Comparison of ENCODE assay signal across 2 cellular contexts in the genomic region with DNA sequence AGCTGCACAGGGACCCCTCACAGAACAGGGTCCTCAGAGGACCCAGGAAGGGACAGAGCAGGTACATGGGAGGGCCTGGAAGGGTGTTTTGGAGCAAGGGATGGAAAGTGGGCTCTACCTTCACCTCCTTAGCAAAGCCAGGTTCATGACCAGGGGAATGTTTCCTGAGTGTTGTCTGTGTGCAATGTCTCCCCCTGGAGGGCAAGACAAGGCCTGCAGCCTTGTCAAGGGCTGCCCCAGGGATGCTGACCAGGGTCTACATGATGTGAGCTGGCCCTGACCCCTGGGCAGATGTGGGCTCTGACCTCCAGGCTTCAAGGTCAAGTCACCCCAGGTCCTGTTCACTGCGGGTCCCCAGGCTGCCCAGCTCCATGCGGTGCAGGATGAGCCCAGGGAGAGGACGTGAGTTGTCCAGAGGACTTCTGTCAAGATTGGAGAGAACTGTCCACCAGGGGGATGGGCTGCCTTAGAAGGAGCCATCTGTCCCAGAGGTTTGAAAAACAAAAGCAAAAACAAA.
TF ChIP-seq lines count a peak whose summit lies in the region.

No MANE protein-coding gene starts in this region.

TF ChIP-seq in IMR-90, 13 proteins besides CTCF, POLR2A, EP300 and RAD21:
- TF ChIP-seq FOS (IDR thresholded peaks at IDR 0.05; ENCODE audit: low read depth, low read length) = no peak
- TF ChIP-seq CEBPB (IDR thresholded peaks at IDR 0.05; ENCODE audit: low read depth, low read length) = no peak
- no peak for TF ChIP-seq MAZ (IDR thresholded peaks at IDR 0.05; ENCODE audit: borderline replicate concordance, low read depth, low read length)
- TF ChIP-seq RCOR1 (IDR thresholded peaks at IDR 0.05; ENCODE audit: insufficient replicate concordance, low read length) = no peak
- peak; percentile 67 for TF ChIP-seq SMC3 (IDR thresholded peaks at IDR 0.05; ENCODE audit: low read depth, low read length)
- no peak for TF ChIP-seq MXI1 (IDR thresholded peaks at IDR 0.05; ENCODE audit: borderline replicate concordance, low read depth, low read length)
TF ChIP-seq in IMR-90: peak in this region for 1.

TF ChIP-seq in K562, 482 proteins besides CTCF, POLR2A, EP300 and RAD21:
- TF ChIP-seq MAZ (CRISPR knock-in tag; conservative IDR thresholded peaks at IDR 0.05 in 1 of 2, IDR thresholded peaks at IDR 0.05 in 1 of 2) = no peak
- TF ChIP-seq RCOR1 (IDR thresholded peaks at IDR 0.05; ENCODE audit: borderline replicate concordance in 1 of 2, low read depth in 2 of 2, low read length in 2 of 2) = peak in 1 of 2 experiments; percentile 66; a peak in 2 of 4 replicates
- TF ChIP-seq, protein P1, sequence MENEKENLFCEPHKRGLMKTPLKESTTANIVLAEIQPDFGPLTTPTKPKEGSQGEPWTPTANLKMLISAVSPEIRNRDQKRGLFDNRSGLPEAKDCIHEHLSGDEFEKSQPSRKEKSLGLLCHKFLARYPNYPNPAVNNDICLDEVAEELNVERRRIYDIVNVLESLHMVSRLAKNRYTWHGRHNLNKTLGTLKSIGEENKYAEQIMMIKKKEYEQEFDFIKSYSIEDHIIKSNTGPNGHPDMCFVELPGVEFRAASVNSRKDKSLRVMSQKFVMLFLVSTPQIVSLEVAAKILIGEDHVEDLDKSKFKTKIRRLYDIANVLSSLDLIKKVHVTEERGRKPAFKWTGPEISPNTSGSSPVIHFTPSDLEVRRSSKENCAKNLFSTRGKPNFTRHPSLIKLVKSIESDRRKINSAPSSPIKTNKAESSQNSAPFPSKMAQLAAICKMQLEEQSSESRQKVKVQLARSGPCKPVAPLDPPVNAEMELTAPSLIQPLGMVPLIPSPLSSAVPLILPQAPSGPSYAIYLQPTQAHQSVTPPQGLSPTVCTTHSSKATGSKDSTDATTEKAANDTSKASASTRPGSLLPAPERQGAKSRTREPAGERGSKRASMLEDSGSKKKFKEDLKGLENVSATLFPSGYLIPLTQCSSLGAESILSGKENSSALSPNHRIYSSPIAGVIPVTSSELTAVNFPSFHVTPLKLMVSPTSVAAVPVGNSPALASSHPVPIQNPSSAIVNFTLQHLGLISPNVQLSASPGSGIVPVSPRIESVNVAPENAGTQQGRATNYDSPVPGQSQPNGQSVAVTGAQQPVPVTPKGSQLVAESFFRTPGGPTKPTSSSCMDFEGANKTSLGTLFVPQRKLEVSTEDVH (IDR thresholded peaks at IDR 0.05; ENCODE audit: low read depth, partially characterized antibody) = no peak
- TF ChIP-seq, protein P2, sequence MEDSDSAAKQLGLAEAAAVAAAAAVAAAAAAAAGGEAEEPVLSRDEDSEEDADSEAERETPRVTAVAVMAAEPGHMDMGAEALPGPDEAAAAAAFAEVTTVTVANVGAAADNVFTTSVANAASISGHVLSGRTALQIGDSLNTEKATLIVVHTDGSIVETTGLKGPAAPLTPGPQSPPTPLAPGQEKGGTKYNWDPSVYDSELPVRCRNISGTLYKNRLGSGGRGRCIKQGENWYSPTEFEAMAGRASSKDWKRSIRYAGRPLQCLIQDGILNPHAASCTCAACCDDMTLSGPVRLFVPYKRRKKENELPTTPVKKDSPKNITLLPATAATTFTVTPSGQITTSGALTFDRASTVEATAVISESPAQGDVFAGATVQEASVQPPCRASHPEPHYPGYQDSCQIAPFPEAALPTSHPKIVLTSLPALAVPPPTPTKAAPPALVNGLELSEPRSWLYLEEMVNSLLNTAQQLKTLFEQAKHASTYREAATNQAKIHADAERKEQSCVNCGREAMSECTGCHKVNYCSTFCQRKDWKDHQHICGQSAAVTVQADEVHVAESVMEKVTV (CRISPR knock-in tag; IDR thresholded peaks at IDR 0.05) = peak; percentile 56
- TF ChIP-seq ZNF224 (CRISPR knock-in tag; IDR thresholded peaks at IDR 0.05) = no peak
- TF ChIP-seq KLF16 (IDR thresholded peaks at IDR 0.05) = peak; percentile 24; the same call in 1 of the 2 replicates
- TF ChIP-seq SIX5 (IDR thresholded peaks at IDR 0.05; ENCODE audit: borderline replicate concordance in 1 of 2, insufficient read depth in 1 of 2, low read depth in 1 of 2, low read length in 2 of 2) = no peak
- TF ChIP-seq CC2D1A (IDR thresholded peaks at IDR 0.05) = peak; percentile 59; the same call in 1 of the 2 replicates
- no peak for TF ChIP-seq FOXJ3 (CRISPR knock-in tag; IDR thresholded peaks at IDR 0.05)
- no peak for TF ChIP-seq CBX1 (IDR thresholded peaks at IDR 0.05; ENCODE audit: low read depth)
- TF ChIP-seq, protein P3, sequence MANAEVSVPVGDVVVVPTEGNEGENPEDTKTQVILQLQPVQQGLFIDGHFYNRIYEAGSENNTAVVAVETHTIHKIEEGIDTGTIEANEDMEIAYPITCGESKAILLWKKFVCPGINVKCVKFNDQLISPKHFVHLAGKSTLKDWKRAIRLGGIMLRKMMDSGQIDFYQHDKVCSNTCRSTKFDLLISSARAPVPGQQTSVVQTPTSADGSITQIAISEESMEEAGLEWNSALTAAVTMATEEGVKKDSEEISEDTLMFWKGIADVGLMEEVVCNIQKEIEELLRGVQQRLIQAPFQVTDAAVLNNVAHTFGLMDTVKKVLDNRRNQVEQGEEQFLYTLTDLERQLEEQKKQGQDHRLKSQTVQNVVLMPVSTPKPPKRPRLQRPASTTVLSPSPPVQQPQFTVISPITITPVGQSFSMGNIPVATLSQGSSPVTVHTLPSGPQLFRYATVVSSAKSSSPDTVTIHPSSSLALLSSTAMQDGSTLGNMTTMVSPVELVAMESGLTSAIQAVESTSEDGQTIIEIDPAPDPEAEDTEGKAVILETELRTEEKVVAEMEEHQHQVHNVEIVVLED (CRISPR knock-in tag; IDR thresholded peaks at IDR 0.05) = no peak
- no peak for TF ChIP-seq NELFE (IDR thresholded peaks at IDR 0.05; ENCODE audit: insufficient read depth, insufficient read length)
- TF ChIP-seq, protein P4, sequence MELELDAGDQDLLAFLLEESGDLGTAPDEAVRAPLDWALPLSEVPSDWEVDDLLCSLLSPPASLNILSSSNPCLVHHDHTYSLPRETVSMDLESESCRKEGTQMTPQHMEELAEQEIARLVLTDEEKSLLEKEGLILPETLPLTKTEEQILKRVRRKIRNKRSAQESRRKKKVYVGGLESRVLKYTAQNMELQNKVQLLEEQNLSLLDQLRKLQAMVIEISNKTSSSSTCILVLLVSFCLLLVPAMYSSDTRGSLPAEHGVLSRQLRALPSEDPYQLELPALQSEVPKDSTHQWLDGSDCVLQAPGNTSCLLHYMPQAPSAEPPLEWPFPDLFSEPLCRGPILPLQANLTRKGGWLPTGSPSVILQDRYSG (tag; conservative IDR thresholded peaks at IDR 0.05; ENCODE audit: low read depth) = no peak
- TF ChIP-seq RB1 (IDR thresholded peaks at IDR 0.05; ENCODE audit: low read depth) = 0 out of 2 replicates have a peak, but pooled peaks have one; percentile 33
- no peak for TF ChIP-seq DDX20 (tag; IDR thresholded peaks at IDR 0.05; ENCODE audit: low read depth)
- no peak for TF ChIP-seq RBM14 (IDR thresholded peaks at IDR 0.05; ENCODE audit: borderline replicate concordance, insufficient read depth, low read depth, low read length)
- TF ChIP-seq, protein P5, sequence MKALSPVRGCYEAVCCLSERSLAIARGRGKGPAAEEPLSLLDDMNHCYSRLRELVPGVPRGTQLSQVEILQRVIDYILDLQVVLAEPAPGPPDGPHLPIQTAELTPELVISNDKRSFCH (CRISPR knock-in tag; IDR thresholded peaks at IDR 0.05) = no peak
- TF ChIP-seq, protein P5 (tag; IDR thresholded peaks at IDR 0.05) = no peak
- TF ChIP-seq, protein P6, sequence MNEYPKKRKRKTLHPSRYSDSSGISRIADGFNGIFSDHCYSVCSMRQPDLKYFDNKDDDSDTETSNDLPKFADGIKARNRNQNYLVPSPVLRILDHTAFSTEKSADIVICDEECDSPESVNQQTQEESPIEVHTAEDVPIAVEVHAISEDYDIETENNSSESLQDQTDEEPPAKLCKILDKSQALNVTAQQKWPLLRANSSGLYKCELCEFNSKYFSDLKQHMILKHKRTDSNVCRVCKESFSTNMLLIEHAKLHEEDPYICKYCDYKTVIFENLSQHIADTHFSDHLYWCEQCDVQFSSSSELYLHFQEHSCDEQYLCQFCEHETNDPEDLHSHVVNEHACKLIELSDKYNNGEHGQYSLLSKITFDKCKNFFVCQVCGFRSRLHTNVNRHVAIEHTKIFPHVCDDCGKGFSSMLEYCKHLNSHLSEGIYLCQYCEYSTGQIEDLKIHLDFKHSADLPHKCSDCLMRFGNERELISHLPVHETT (CRISPR knock-in tag; conservative IDR thresholded peaks at IDR 0.05 in 1 of 2, IDR thresholded peaks at IDR 0.05 in 1 of 2) = no peak
- TF ChIP-seq XRCC5 (IDR thresholded peaks at IDR 0.05; ENCODE audit: low read depth, low read length) = no peak
- 0 out of 2 replicates have a peak, but pooled peaks have one; percentile 33 for TF ChIP-seq JUND (IDR thresholded peaks at IDR 0.05; ENCODE audit: borderline replicate concordance, low read depth, low read length)
- no peak for TF ChIP-seq JUND (tag; IDR thresholded peaks at IDR 0.05; ENCODE audit: borderline replicate concordance, low read depth, low read length)
- TF ChIP-seq CTBP1 (IDR thresholded peaks at IDR 0.05; ENCODE audit: borderline replicate concordance) = no peak
- no peak for TF ChIP-seq FUS (optimal IDR thresholded peaks at IDR 0.05; ENCODE audit: low read depth, low read length)
- TF ChIP-seq, protein P7, sequence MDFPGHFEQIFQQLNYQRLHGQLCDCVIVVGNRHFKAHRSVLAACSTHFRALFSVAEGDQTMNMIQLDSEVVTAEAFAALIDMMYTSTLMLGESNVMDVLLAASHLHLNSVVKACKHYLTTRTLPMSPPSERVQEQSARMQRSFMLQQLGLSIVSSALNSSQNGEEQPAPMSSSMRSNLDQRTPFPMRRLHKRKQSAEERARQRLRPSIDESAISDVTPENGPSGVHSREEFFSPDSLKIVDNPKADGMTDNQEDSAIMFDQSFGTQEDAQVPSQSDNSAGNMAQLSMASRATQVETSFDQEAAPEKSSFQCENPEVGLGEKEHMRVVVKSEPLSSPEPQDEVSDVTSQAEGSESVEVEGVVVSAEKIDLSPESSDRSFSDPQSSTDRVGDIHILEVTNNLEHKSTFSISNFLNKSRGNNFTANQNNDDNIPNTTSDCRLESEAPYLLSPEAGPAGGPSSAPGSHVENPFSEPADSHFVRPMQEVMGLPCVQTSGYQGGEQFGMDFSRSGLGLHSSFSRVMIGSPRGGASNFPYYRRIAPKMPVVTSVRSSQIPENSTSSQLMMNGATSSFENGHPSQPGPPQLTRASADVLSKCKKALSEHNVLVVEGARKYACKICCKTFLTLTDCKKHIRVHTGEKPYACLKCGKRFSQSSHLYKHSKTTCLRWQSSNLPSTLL (IDR thresholded peaks at IDR 0.05) = no peak
- 0 out of 2 replicates have a peak, but pooled peaks have one; percentile 7 for TF ChIP-seq NFIC (IDR thresholded peaks at IDR 0.05)
- TF ChIP-seq, protein P8, sequence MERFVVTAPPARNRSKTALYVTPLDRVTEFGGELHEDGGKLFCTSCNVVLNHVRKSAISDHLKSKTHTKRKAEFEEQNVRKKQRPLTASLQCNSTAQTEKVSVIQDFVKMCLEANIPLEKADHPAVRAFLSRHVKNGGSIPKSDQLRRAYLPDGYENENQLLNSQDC (CRISPR knock-in tag; IDR thresholded peaks at IDR 0.05) = no peak
- no peak for TF ChIP-seq HDAC3 (IDR thresholded peaks at IDR 0.05; ENCODE audit: borderline replicate concordance, partially characterized antibody)
- no peak for TF ChIP-seq ZNF232 (CRISPR knock-in tag; IDR thresholded peaks at IDR 0.05)
- TF ChIP-seq, protein P9, sequence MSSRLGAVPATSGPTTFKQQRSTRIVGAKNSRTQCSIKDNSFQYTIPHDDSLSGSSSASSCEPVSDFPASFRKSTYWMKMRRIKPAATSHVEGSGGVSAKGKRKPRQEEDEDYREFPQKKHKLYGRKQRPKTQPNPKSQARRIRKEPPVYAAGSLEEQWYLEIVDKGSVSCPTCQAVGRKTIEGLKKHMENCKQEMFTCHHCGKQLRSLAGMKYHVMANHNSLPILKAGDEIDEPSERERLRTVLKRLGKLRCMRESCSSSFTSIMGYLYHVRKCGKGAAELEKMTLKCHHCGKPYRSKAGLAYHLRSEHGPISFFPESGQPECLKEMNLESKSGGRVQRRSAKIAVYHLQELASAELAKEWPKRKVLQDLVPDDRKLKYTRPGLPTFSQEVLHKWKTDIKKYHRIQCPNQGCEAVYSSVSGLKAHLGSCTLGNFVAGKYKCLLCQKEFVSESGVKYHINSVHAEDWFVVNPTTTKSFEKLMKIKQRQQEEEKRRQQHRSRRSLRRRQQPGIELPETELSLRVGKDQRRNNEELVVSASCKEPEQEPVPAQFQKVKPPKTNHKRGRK (tag; IDR thresholded peaks at IDR 0.05) = no peak
- peak; percentile 80 for TF ChIP-seq SMC3 (conservative IDR thresholded peaks at IDR 0.05; ENCODE audit: insufficient read depth, low read depth, low read length)
- TF ChIP-seq, protein P10, sequence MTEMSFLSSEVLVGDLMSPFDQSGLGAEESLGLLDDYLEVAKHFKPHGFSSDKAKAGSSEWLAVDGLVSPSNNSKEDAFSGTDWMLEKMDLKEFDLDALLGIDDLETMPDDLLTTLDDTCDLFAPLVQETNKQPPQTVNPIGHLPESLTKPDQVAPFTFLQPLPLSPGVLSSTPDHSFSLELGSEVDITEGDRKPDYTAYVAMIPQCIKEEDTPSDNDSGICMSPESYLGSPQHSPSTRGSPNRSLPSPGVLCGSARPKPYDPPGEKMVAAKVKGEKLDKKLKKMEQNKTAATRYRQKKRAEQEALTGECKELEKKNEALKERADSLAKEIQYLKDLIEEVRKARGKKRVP (CRISPR knock-in tag; IDR thresholded peaks at IDR 0.05) = no peak
- TF ChIP-seq ZFP36 (IDR thresholded peaks at IDR 0.05; ENCODE audit: low read depth, low read length, partially characterized antibody) = peak; percentile 3
- TF ChIP-seq ILK (tag; IDR thresholded peaks at IDR 0.05; ENCODE audit: borderline replicate concordance, low read depth) = no peak
- no peak for TF ChIP-seq MED1 (CRISPR knock-in tag; IDR thresholded peaks at IDR 0.05; ENCODE audit: borderline replicate concordance)
- TF ChIP-seq NR2C2 (CRISPR knock-in tag; IDR thresholded peaks at IDR 0.05) = no peak
- peak; percentile 20; the same call in 1 of the 2 replicates for TF ChIP-seq NR2C2 (tag; IDR thresholded peaks at IDR 0.05)
- TF ChIP-seq PCBP1 (IDR thresholded peaks at IDR 0.05; ENCODE audit: low read depth, low read length, poor library complexity, severe bottlenecking) = no peak
- TF ChIP-seq SIN3A (IDR thresholded peaks at IDR 0.05; ENCODE audit: borderline replicate concordance in 2 of 2, control insufficient read depth in 1 of 2, low read depth in 2 of 2, low read length in 2 of 2) = no peak
- TF ChIP-seq STAG1 (CRISPR knock-in tag; IDR thresholded peaks at IDR 0.05; ENCODE audit: borderline replicate concordance) = 0 out of 2 replicates have a peak, but pooled peaks have one; percentile 12
- no peak for TF ChIP-seq ESRRB (CRISPR knock-in tag; IDR thresholded peaks at IDR 0.05; ENCODE audit: borderline replicate concordance)
